13 cellular contexts compared by ENCODE assay signal in the genomic region with DNA sequence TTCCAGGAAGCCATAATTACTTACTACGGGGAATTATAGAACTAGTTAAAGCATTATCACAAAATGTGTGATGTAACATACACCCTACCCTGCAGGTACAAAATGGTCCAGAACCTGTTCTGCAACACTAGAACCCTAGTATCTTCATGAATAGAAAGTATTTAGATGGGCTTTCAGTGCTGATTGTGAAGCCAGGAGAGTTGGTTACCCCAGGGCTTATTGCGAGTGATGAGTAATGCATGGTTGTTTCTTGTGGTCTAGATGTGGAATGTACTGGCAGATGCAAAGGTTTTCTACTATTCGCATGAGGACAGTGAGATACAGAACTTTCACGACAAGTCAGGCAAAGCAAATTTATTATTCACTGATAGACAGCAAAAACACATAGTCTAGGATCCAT. TPM values are rescaled to one million over a fixed set of nuclear protein-coding genes. Genes with fewer than 3 reads are reported as not detected.
DNase-seq lines count a peak whose midpoint lies in the region; ATAC-seq and TF ChIP-seq lines count a peak whose summit lies in the region.
"Had no signal": no experiment of that assay in that cellular context is flagged by ENCODE, and none has a peak within 500 bp of the region (broad histone marks: within the 10 kb centered on the region; RNA-seq: fewer than 3 reads in every experiment).

No MANE protein-coding gene starts in this region.

- no peaks in the 10 kb centered on the region for H3K36me3 Mint-ChIP-seq in GM23338 (ENCODE audit: low read depth)
- no peaks in the 10 kb centered on the region for H3K36me3 Mint-ChIP-seq in activated CD4-positive, alpha-beta T cell treated with anti-CD3 and anti-CD28 coated beads, Interleukin-2, amount 10 ng/mL, durations not matched to agents 7 days and 5 days (ENCODE audit: low read depth)
- H3K36me3 Mint-ChIP-seq: CD4-positive, CD25-positive, alpha-beta regulatory T cell had no signal

- H2AFZ ChIP-seq in GM23338 = peak overlapping the region; percentile 91; the same call in 1 of the 2 replicates

- H3K4me1 Mint-ChIP-seq in GM23338 = peaks cover 24% of the 10 kb centered on the region
- peaks cover 9% of the 10 kb centered on the region for H3K4me1 Mint-ChIP-seq in activated CD4-positive, alpha-beta T cell treated with anti-CD3 and anti-CD28 coated beads, Interleukin-2, amount 10 ng/mL, durations not matched to agents 7 days and 5 days
- H3K4me1 Mint-ChIP-seq: CD4-positive, CD25-positive, alpha-beta regulatory T cell had no signal

- no peak overlapping the region for H3K4me2 ChIP-seq in GM23338

- no peaks in the 10 kb centered on the region for H3F3A ChIP-seq in GM23338 (replicated peaks; ENCODE audit: low read depth)

- no peaks in the 10 kb centered on the region for H3K36me3 ChIP-seq in GM23338 (ENCODE audit: insufficient read depth)
- H3K36me3 ChIP-seq: gastrocnemius medialis, stomach had no signal

- H3K27ac ChIP-seq in GM23338 (ENCODE audit: low read depth) (no peak overlapping the region), foreskin keratinocyte (peak overlapping the region; percentile 13)
- H3K27ac ChIP-seq: gastrocnemius medialis, stomach had no signal

- peaks cover 2% of the 10 kb centered on the region for H3K27me3 Mint-ChIP-seq in GM23338 (ENCODE audit: insufficient read depth, low read depth, poor library complexity)
- peaks cover 12% of the 10 kb centered on the region for H3K27me3 Mint-ChIP-seq in activated CD4-positive, alpha-beta T cell treated with anti-CD3 and anti-CD28 coated beads, Interleukin-2, amount 10 ng/mL, durations not matched to agents 7 days and 5 days

- H3K79me2 ChIP-seq in GM23338 (replicated peaks; ENCODE audit: insufficient read depth) = no peaks in the 10 kb centered on the region

- DNase-seq in A172 (ENCODE audit: low spot score) (peak; percentile 87), GM23338 (ENCODE audit: low spot score) (no peak), foreskin keratinocyte (peak; percentile 98 to 99), SK-N-DZ (ENCODE audit: low spot score) (no peak), 8988T (no peak)
- DNase-seq in activated CD4-positive, alpha-beta T cell treated with anti-CD3 and anti-CD28 coated beads, Interleukin-2, amount 10 ng/mL, durations not matched to agents 7 days and 5 days = no peak
- DNase-seq: CD4-positive, CD25-positive, alpha-beta regulatory T cell; gastrocnemius medialis; NCI-H146; stomach had no signal

- no peak overlapping the region for H3K27ac Mint-ChIP-seq in GM23338
- no peak overlapping the region for H3K27ac Mint-ChIP-seq in activated CD4-positive, alpha-beta T cell treated with anti-CD3 and anti-CD28 coated beads, Interleukin-2, amount 10 ng/mL, durations not matched to agents 7 days and 5 days
- H3K27ac Mint-ChIP-seq: memory B cell had no signal

- H3K9me2 ChIP-seq in GM23338 (ENCODE audit: insufficient read depth) = no peaks in the 10 kb centered on the region; the same call in 1 of the 2 replicates

- no peak overlapping the region for H3K4me3 Mint-ChIP-seq in GM23338
- H3K4me3 Mint-ChIP-seq in activated CD4-positive, alpha-beta T cell treated with anti-CD3 and anti-CD28 coated beads, Interleukin-2, amount 10 ng/mL, durations not matched to agents 7 days and 5 days = no peak overlapping the region
- H3K4me3 Mint-ChIP-seq: CD4-positive, CD25-positive, alpha-beta regulatory T cell; memory B cell had no signal

- TF ChIP-seq CTCF in GM23338 (conservative IDR thresholded peaks at IDR 0.05; ENCODE audit: low read depth in 2 of 2) = no peak
- no peak for TF ChIP-seq CTCF in foreskin keratinocyte (conservative IDR thresholded peaks at IDR 0.05)

- no peaks in the 10 kb centered on the region for H3K9me3 Mint-ChIP-seq in GM23338
- H3K9me3 Mint-ChIP-seq in activated CD4-positive, alpha-beta T cell treated with anti-CD3 and anti-CD28 coated beads, Interleukin-2, amount 10 ng/mL, durations not matched to agents 7 days and 5 days = no peaks in the 10 kb centered on the region

- no peak for ATAC-seq in GM23338
- peak; percentile 69 for ATAC-seq in SK-N-SH treated with all-trans-retinoic acid at 6 μM for 48 hours
- ATAC-seq in foreskin keratinocyte = peak; percentile 96
- no peak for ATAC-seq in HG03135 (IDR thresholded peaks at IDR 0.05; ENCODE audit: unreplicated experiment)
- ATAC-seq: gastrocnemius medialis had no signal

- peaks cover 5% of the 10 kb centered on the region; the same call in 1 of the 2 replicates for H3K4me1 ChIP-seq in GM23338 (ENCODE audit: insufficient read depth)
- peaks cover 40% of the 10 kb centered on the region for H3K4me1 ChIP-seq in foreskin keratinocyte
- H3K4me1 ChIP-seq: gastrocnemius medialis had no signal

- POLR2A ChIA-PET in activated CD4-positive, alpha-beta T cell treated with anti-CD3 and anti-CD28 coated beads, Interleukin-2, amount 10 ng/mL, durations not matched to agents 7 days and 5 days (lab: Charles Lee) = no interaction called here

- H4K20me1 ChIP-seq in GM23338 (replicated peaks; ENCODE audit: insufficient read depth) = no peaks in the 10 kb centered on the region

- no peak overlapping the region for H3K4me3 ChIP-seq in GM23338
- H3K4me3 ChIP-seq: gastrocnemius medialis, stomach had no signal

- CTCF ChIA-PET in activated CD4-positive, alpha-beta T cell treated with anti-CD3 and anti-CD28 coated beads, Interleukin-2, amount 10 ng/mL, durations not matched to agents 7 days and 5 days (lab: Charles Lee) = interaction anchor here (1.1 kb wide), 1 partner anchor 24 kb away, joined by 4 read pairs; no protein-coding TSS in a partner anchor

- H3K27me3 ChIP-seq in GM23338 (ENCODE audit: insufficient read depth) (no peaks in the 10 kb centered on the region), foreskin keratinocyte (no peaks in the 10 kb centered on the region)
- H3K27me3 ChIP-seq: gastrocnemius medialis, stomach had no signal

TF ChIP-seq in GM23338, 12 proteins besides CTCF, POLR2A, EP300 and RAD21 (continues in another document):
- TF ChIP-seq ZNF331 (CRISPR knock-in tag; IDR thresholded peaks at IDR 0.05; ENCODE audit: low read depth) (no peak), REST (IDR thresholded peaks at IDR 0.05; ENCODE audit: unreplicated experiment) (no peak)

TF ChIP-seq in SK-N-SH treated with all-trans-retinoic acid at 6 μM for 48 hours, 23 proteins besides CTCF, POLR2A, EP300 and RAD21 (continues in another document):
- TF ChIP-seq GLIS3 (CRISPR knock-in tag; IDR thresholded peaks at IDR 0.05) (no peak), ZNF8 (CRISPR knock-in tag; IDR thresholded peaks at IDR 0.05) (no peak), ZC3H10 (CRISPR knock-in tag; IDR thresholded peaks at IDR 0.05) (no peak), TOX (CRISPR knock-in tag; IDR thresholded peaks at IDR 0.05; ENCODE audit: borderline replicate concordance) (no peak), SNAI2 (CRISPR knock-in tag; IDR thresholded peaks at IDR 0.05) (no peak), ZNF70 (CRISPR knock-in tag; IDR thresholded peaks at IDR 0.05) (no peak), ZFP30 (CRISPR knock-in tag; IDR thresholded peaks at IDR 0.05) (no peak), POU6F1 (CRISPR knock-in tag; IDR thresholded peaks at IDR 0.05; ENCODE audit: borderline replicate concordance, low read depth) (no peak), TCF4 (CRISPR knock-in tag; IDR thresholded peaks at IDR 0.05; ENCODE audit: borderline replicate concordance) (no peak), ZNF565 (CRISPR knock-in tag; conservative IDR thresholded peaks at IDR 0.05; ENCODE audit: low read depth) (no peak), OSR1 (CRISPR knock-in tag; IDR thresholded peaks at IDR 0.05) (no peak), ESRRG (CRISPR knock-in tag; IDR thresholded peaks at IDR 0.05) (no peak), RARB (CRISPR knock-in tag; IDR thresholded peaks at IDR 0.05) (no peak)
- TF ChIP-seq, protein P1, sequence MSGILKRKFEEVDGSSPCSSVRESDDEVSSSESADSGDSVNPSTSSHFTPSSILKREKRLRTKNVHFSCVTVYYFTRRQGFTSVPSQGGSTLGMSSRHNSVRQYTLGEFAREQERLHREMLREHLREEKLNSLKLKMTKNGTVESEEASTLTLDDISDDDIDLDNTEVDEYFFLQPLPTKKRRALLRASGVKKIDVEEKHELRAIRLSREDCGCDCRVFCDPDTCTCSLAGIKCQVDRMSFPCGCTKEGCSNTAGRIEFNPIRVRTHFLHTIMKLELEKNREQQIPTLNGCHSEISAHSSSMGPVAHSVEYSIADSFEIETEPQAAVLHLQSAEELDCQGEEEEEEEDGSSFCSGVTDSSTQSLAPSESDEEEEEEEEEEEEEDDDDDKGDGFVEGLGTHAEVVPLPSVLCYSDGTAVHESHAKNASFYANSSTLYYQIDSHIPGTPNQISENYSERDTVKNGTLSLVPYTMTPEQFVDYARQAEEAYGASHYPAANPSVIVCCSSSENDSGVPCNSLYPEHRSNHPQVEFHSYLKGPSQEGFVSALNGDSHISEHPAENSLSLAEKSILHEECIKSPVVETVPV (CRISPR knock-in tag; IDR thresholded peaks at IDR 0.05) = no peak

RNA-seq across cellular contexts. Expression of gene AGR3, which starts 33.6 kb away (rescaled TPM):
- not detected in 2 replicates for total RNA-seq in A172 (2014; rRNA removed; shearing (Covaris generic))
- not detected in 2 replicates for total RNA-seq in GM23338 (2014; rRNA removed; shearing (Covaris generic))
- polyA plus RNA-seq in GM23338 (2016; fragmentation: Nextera tagmentation; extraction: Ambion mirVana) (not detected in 2 replicates), foreskin keratinocyte (not detected in 2 replicates)
- not detected in 2 replicates for total RNA-seq in foreskin keratinocyte
- not detected in 2 replicates for polyA plus RNA-seq in SK-N-DZ (2014; cell fraction: cytosol; rRNA removed)
- polyA plus RNA-seq in SK-N-DZ (2014; cell fraction: nucleus; rRNA removed) = not detected in 2 replicates
- not detected for total RNA-seq in activated CD4-positive, alpha-beta T cell treated with anti-CD3 and anti-CD28 coated beads, Interleukin-2, amount 10 ng/mL, durations not matched to agents 7 days and 5 days
- total RNA-seq: CD4-positive, CD25-positive, alpha-beta regulatory T cell; gastrocnemius medialis had no signal
- polyA plus RNA-seq: CD4-positive, CD25-positive, alpha-beta regulatory T cell had no signal

Comparison
In these comparisons a context has a peak if more than half of its experiments do, and no peak if none do; other contexts are left out.
1. DNase-seq: peak in A172 (single experiment) and foreskin keratinocyte (2 of 2); none in GM23338 (single experiment), SK-N-DZ (single experiment), 8988T (single experiment) and activated CD4-positive, alpha-beta T cell treated with anti-CD3 and anti-CD28 coated beads, Interleukin-2, amount 10 ng/mL, durations not matched to agents 7 days and 5 days (single experiment).
2. ATAC-seq: peak in SK-N-SH treated with all-trans-retinoic acid at 6 μM for 48 hours (single experiment) and foreskin keratinocyte (single experiment); none in GM23338 (single experiment) and HG03135 (single experiment).